27 cellular contexts compared by ENCODE assay signal in genomic region chr9:7640205-7640604, GRCh38.
"Had no signal": no experiment of that assay in that cellular context is flagged by ENCODE, and none has a peak within 500 bp of the region (broad histone marks: within the 10 kb centered on the region; RNA-seq: fewer than 3 reads in every experiment).

No MANE protein-coding gene starts in this region.

- H3K4me1 ChIP-seq: breast epithelium, Peyer's patch had no signal

- FAIRE-seq: TTC549 had no signal

- DNase-seq: activated B cell treated with CpG ODN at 0.5 μM for 24 hours; activated CD4-positive, alpha-beta memory T cell treated with anti-CD3 and anti-CD28 coated beads for 36 hours; activated CD4-positive, alpha-beta T cell treated with anti-CD3 and anti-CD28 coated beads for 1 hour; activated CD4-positive, alpha-beta T cell treated with anti-CD3 and anti-CD28 coated beads, Interleukin-2, amount 10 ng/mL, durations not matched to agents 7 days and 5 days; activated CD8-positive, alpha-beta memory T cell treated with anti-CD3 and anti-CD28 coated beads for 24 hours; activated effector memory CD4-positive, alpha-beta T cell treated with anti-CD3 and anti-CD28 coated beads, Interleukin-2, amount 50 U/mL, for 16 hours; activated naive CD4-positive, alpha-beta T cell treated with Interleukin-2 at 50 U/mL for 16 hours; activated naive CD8-positive, alpha-beta T cell treated with anti-CD3 and anti-CD28 coated beads, Interleukin-2, amount 50 U/mL, for 24 hours; activated T-cell treated with anti-CD3 and anti-CD28 coated beads, Interleukin-2, amount 50 U/mL, for 4 hours; amniotic stem cell; central memory CD4-positive, alpha-beta T cell; KG1; NCI-H1092; NCI-H1417; NCI-H1930; NCI-H446; NCI-H524; Peyer's patch; SHP77 treated with DMSO at 0.1 percent for 48 hours; T-cell; T-helper 2 cell; T1000 had no signal

- H3K4me3 Mint-ChIP-seq: activated B cell treated with CpG ODN at 0.5 μM for 24 hours; activated CD4-positive, alpha-beta memory T cell treated with anti-CD3 and anti-CD28 coated beads for 36 hours; activated CD4-positive, alpha-beta T cell treated with anti-CD3 and anti-CD28 coated beads, Interleukin-2, amount 10 ng/mL, durations not matched to agents 7 days and 5 days; activated naive CD8-positive, alpha-beta T cell treated with anti-CD3 and anti-CD28 coated beads, Interleukin-2, amount 50 U/mL, for 24 hours; activated T-cell treated with anti-CD3 and anti-CD28 coated beads, Interleukin-2, amount 50 U/mL, for 4 hours; IgD-negative memory B cell; T-cell had no signal

- H3K4me3 ChIP-seq: breast epithelium, Peyer's patch had no signal

- H3K27ac ChIP-seq: breast epithelium, Peyer's patch, RWPE1 had no signal

- H3K4me1 Mint-ChIP-seq: activated B cell treated with CpG ODN at 0.5 μM for 24 hours; activated naive CD8-positive, alpha-beta T cell treated with anti-CD3 and anti-CD28 coated beads, Interleukin-2, amount 50 U/mL, for 24 hours had no signal

- H3K36me3 ChIP-seq: breast epithelium, Peyer's patch had no signal

- H3K9me3 ChIP-seq: breast epithelium, Peyer's patch had no signal

- ATAC-seq: activated naive CD4-positive, alpha-beta T cell treated with anti-CD3 and anti-CD28 coated beads, Interleukin-2, amount 50 U/mL, for 72 hours; activated naive CD8-positive, alpha-beta T cell treated with anti-CD3 and anti-CD28 coated beads, Interleukin-2, amount 50 U/mL, for 24 hours; activated T-cell treated with anti-CD3 and anti-CD28 coated beads, Interleukin-2, amount 50 U/mL, for 4 hours; T-cell had no signal

- H3K27ac Mint-ChIP-seq: activated B cell treated with CpG ODN at 0.5 μM for 24 hours; activated CD4-positive, alpha-beta memory T cell treated with anti-CD3 and anti-CD28 coated beads for 36 hours; activated CD4-positive, alpha-beta T cell treated with anti-CD3 and anti-CD28 coated beads, Interleukin-2, amount 10 ng/mL, durations not matched to agents 7 days and 5 days; activated naive CD4-positive, alpha-beta T cell treated with anti-CD3 and anti-CD28 coated beads, Interleukin-2, amount 50 U/mL, for 72 hours; activated naive CD8-positive, alpha-beta T cell treated with anti-CD3 and anti-CD28 coated beads, Interleukin-2, amount 50 U/mL, for 24 hours; IgD-negative memory B cell; T-cell had no signal

- H3K36me3 Mint-ChIP-seq: activated CD4-positive, alpha-beta memory T cell treated with anti-CD3 and anti-CD28 coated beads for 36 hours; IgD-negative memory B cell; T-cell had no signal

- H3K27me3 ChIP-seq: breast epithelium, Peyer's patch had no signal

- H3K27me3 Mint-ChIP-seq: activated B cell treated with CpG ODN at 0.5 μM for 24 hours; activated CD4-positive, alpha-beta memory T cell treated with anti-CD3 and anti-CD28 coated beads for 36 hours; activated CD4-positive, alpha-beta T cell treated with anti-CD3 and anti-CD28 coated beads, Interleukin-2, amount 10 ng/mL, durations not matched to agents 7 days and 5 days; activated naive CD8-positive, alpha-beta T cell treated with anti-CD3 and anti-CD28 coated beads, Interleukin-2, amount 50 U/mL, for 24 hours; IgD-negative memory B cell; T-cell had no signal
